Comparison of ENCODE assay signal across 23 cellular contexts in the genomic region with DNA sequence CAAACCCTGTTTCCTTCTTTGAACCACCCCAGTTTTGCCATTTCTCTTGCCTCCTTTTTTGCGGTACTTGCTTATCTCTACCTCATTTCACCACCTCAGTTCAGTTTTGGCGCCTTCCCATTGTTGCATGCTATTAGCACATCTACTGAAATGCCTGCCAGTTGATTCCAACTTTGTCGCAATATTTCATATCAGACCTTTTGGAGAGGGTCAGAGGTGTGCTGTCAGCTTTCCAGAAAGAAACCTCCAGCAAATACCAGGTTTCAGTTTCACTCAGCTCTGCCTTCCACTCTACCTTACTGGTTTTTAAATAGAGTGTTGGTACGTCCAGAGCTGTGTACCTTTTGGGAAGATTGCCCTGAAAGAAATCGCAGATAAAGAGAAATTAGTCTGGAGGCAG.
A peak's percentile ranks its signal among the peaks of the same experiment; 100 is the strongest.
DNase-seq lines count a peak whose midpoint lies in the region; TF ChIP-seq lines count a peak whose summit lies in the region.
"Had no signal": no experiment of that assay in that cellular context is flagged by ENCODE, and none has a peak within 500 bp of the region (broad histone marks: within the 10 kb centered on the region; RNA-seq: fewer than 3 reads in every experiment).

No MANE protein-coding gene starts in this region.

- no peak for TF ChIP-seq EP300 in stomach (IDR thresholded peaks at IDR 0.05)

- TF ChIP-seq CTCF in left ventricle myocardium inferior (IDR thresholded peaks at IDR 0.05; ENCODE audit: borderline replicate concordance) (no peak), stomach (IDR thresholded peaks at IDR 0.05) (no peak)

- H3K36me3 ChIP-seq in left ventricle myocardium inferior (no peaks in the 10 kb centered on the region), stomach (no peaks in the 10 kb centered on the region)

- DNase-seq in SKM-1 treated with dmso at 0.1 percent for 144 hours (lab: John Stamatoyannopoulos, UW; ENCODE audit: unreplicated experiment) (peak; percentile 56), SKM-1 (lab: John Stamatoyannopoulos, UW; ENCODE audit: unreplicated experiment) (no peak), OCI-M1 (lab: John Stamatoyannopoulos, UW) (peak; percentile 60), left ventricle myocardium inferior (no peak), stomach (peak; percentile 77), NCI-H146 treated with DMSO at 0.1 percent for 48 hours (lab: John Stamatoyannopoulos, UW; ENCODE audit: unreplicated experiment) (no peak), mesenteric fat pad (ENCODE audit: low spot score) (no peak), amygdala (lab: John Stamatoyannopoulos, UW) (no peak)
- DNase-seq: AML-193, COR-L47, DMS 273 treated with DMSO at 0.1 percent for 48 hours, DND-41, H7, HFFc6, NCI-H1092, NCI-H1436 treated with DMSO at 0.1 percent for 48 hours, NCI-H2081, NCI-H2171 treated with DMSO at 0.1 percent for 48 hours, NCI-H446 treated with DMSO at 0.1 percent for 48 hours, NCI-H69, SHP77 treated with DMSO at 0.1 percent for 48 hours, SK-N-SH had no signal

- H3K4me3 ChIP-seq in left ventricle myocardium inferior (no peak overlapping the region), stomach (no peak overlapping the region)

- WGBS in stomach, 5 donors: 25 to 57% (median 41%) methylated on average over 5 of the region's 5 CpGs

- peaks cover 4% of the 10 kb centered on the region for H3K4me1 ChIP-seq in left ventricle myocardium inferior
- no peaks in the 10 kb centered on the region for H3K4me1 ChIP-seq in stomach

- intact Hi-C loops in left ventricle myocardium inferior (cut with micrococcal nuclease) (no loop called here), stomach (cut with DNase I; ENCODE audit: low total_unique reads) (no loop called here)

- H3K27me3 ChIP-seq in left ventricle myocardium inferior (ENCODE audit: low read depth) (no peaks in the 10 kb centered on the region), stomach (no peaks in the 10 kb centered on the region)

- H3K27ac ChIP-seq in left ventricle myocardium inferior (replicated peaks) (peak overlapping the region; percentile 24), stomach (peak overlapping the region in 3 of 5 donors; percentile 37 to 73 (median 52))
- H3K27ac ChIP-seq: 22Rv1 had no signal

- H3K9me3 ChIP-seq in left ventricle myocardium inferior (replicated peaks) (no peaks in the 10 kb centered on the region), stomach (no peaks in the 10 kb centered on the region)
- H3K9me3 ChIP-seq: SK-N-SH had no signal

- TF ChIP-seq POLR2A in stomach (IDR thresholded peaks at IDR 0.05): no peak

Comparison
In these comparisons a context has a peak if more than half of its experiments do, and no peak if none do; other contexts are left out.
1. DNase-seq: peak in SKM-1 treated with dmso at 0.1 percent for 144 hours (single experiment), OCI-M1 (single experiment) and stomach (single experiment); none in SKM-1 (single experiment), left ventricle myocardium inferior (single experiment), NCI-H146 treated with DMSO at 0.1 percent for 48 hours (single experiment), mesenteric fat pad (single experiment) and amygdala (0 of 56).